In the genomic region with DNA sequence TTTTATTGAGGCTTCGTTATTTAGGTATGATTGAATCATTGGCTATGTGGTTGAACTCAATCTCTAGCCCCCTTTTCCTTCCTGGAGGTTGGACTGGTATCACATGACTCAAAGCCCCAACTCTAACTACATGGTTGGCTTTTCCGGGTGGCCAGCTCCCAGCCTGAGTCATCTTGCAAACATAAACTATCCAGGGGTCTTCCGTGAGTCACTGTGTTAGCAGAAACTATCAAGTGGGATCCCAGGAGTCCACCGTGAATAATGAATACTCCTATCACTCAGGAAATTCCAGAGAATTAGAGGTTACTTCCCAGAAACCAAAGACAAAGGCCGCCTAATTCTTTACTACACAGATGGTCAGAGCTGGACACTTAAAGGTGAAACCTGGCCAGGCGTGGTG, we compare ENCODE assay signal across 1 cellular context.
TF ChIP-seq lines count a peak whose summit lies in the region.

No MANE protein-coding gene starts in this region.

TF ChIP-seq in IMR-90, 13 proteins besides CTCF, POLR2A, EP300 and RAD21 (continued from another document):
- TF ChIP-seq MXI1 (IDR thresholded peaks at IDR 0.05; ENCODE audit: borderline replicate concordance, low read depth, low read length) (no peak), FOS (IDR thresholded peaks at IDR 0.05; ENCODE audit: low read depth, low read length) (peak; percentile 95), SMC3 (IDR thresholded peaks at IDR 0.05; ENCODE audit: low read depth, low read length) (no peak), RFX5 (IDR thresholded peaks at IDR 0.05; ENCODE audit: low read depth, low read length) (no peak), RCOR1 (IDR thresholded peaks at IDR 0.05; ENCODE audit: insufficient replicate concordance, low read length) (no peak), CEBPB (IDR thresholded peaks at IDR 0.05; ENCODE audit: low read depth, low read length) (no peak), NFE2L2 (IDR thresholded peaks at IDR 0.05; ENCODE audit: low read depth, low read length) (no peak; the same call in 1 of the 2 replicates), BHLHE40 (IDR thresholded peaks at IDR 0.05; ENCODE audit: low read depth, low read length) (no peak), MAZ (IDR thresholded peaks at IDR 0.05; ENCODE audit: borderline replicate concordance, low read depth, low read length) (peak; percentile 45; the same call in 1 of the 2 replicates)
- TF ChIP-seq, protein P1, sequence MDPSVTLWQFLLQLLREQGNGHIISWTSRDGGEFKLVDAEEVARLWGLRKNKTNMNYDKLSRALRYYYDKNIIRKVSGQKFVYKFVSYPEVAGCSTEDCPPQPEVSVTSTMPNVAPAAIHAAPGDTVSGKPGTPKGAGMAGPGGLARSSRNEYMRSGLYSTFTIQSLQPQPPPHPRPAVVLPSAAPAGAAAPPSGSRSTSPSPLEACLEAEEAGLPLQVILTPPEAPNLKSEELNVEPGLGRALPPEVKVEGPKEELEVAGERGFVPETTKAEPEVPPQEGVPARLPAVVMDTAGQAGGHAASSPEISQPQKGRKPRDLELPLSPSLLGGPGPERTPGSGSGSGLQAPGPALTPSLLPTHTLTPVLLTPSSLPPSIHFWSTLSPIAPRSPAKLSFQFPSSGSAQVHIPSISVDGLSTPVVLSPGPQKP (IDR thresholded peaks at IDR 0.05; ENCODE audit: borderline replicate concordance, low read depth, low read length) = no peak
- TF ChIP-seq, protein P2, sequence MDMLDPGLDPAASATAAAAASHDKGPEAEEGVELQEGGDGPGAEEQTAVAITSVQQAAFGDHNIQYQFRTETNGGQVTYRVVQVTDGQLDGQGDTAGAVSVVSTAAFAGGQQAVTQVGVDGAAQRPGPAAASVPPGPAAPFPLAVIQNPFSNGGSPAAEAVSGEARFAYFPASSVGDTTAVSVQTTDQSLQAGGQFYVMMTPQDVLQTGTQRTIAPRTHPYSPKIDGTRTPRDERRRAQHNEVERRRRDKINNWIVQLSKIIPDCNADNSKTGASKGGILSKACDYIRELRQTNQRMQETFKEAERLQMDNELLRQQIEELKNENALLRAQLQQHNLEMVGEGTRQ (IDR thresholded peaks at IDR 0.05; ENCODE audit: low read depth, low read length) = peak; percentile 86
